ENCODE assay signal across 14 cellular contexts in the genomic region with DNA sequence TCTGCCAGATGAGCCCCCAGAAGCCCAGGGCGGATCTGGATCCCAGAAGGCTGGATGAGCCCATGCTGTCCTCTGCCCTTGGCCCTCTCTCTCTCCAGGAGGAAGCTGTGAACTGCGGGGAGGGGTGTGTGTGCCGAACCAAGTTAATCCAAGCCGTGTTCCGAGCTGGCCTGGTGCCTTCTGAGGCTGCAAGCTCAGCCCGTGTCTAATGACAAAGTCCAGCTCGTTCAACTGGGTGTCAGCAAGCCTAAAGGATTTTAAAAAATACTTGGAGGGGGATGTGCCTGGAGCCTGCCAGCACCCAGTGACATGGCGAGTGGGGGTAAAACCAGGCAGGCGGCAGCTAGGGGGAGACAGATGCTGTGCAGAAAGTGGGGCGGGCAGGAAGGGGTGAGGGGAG. TPM values are rescaled to one million over a fixed set of nuclear protein-coding genes. Genes with fewer than 3 reads are reported as not detected.
DNase-seq lines count a peak whose midpoint lies in the region; ATAC-seq, FAIRE-seq and TF ChIP-seq lines count a peak whose summit lies in the region.
"Had no signal": no experiment of that assay in that cellular context is flagged by ENCODE, and none has a peak within 500 bp of the region (broad histone marks: within the 10 kb centered on the region; RNA-seq: fewer than 3 reads in every experiment).

No MANE protein-coding gene starts in this region.

- POLR2A ChIA-PET in HepG2 (lab: Yijun Ruan, JAX), result interaction anchor here (0.9 to 6.6 kb wide), 5 partner anchors 8 to 26 kb away, joined by 3 to 86 read pairs (median 4); partner anchors contain the start of gene STC2

- TF ChIP-seq POLR2A in HepG2 (IDR thresholded peaks at IDR 0.05; ENCODE audit: insufficient read depth in 1 of 2, low read depth in 2 of 2, low read length in 2 of 2), result no peak

- no peak for TF ChIP-seq RAD21 in HepG2 (CRISPR knock-in tag; IDR thresholded peaks at IDR 0.05)

- peak; percentile 16 for DNase-seq in GM03348 (ENCODE audit: low spot score)
- DNase-seq in choroid plexus epithelial cell (ENCODE audit: low read depth), result no peak
- DNase-seq in HepG2 (ENCODE audit: low spot score), result no peak
- no peak for DNase-seq in GM19240 (ENCODE audit: insufficient read length, low spot score)
- DNase-seq in activated CD4-positive, CD25-positive, alpha-beta regulatory T cell (lab: John Stamatoyannopoulos, UW), result no peak
- DNase-seq: amniotic stem cell, naive B cell, NCI-H1092 treated with DMSO at 0.1 percent for 48 hours, SHP77 treated with DMSO at 0.1 percent for 48 hours had no signal

- ATAC-seq in HepG2 (no peak), HG03521 (IDR thresholded peaks at IDR 0.05; ENCODE audit: unreplicated experiment) (no peak), HG03571 (IDR thresholded peaks at IDR 0.05; ENCODE audit: unreplicated experiment) (no peak)

- H3K79me2 ChIP-seq in HepG2 (ENCODE audit: insufficient read depth, low read length), result peaks cover 25% of the 10 kb centered on the region

- H3K9me3 ChIP-seq in HepG2 (ENCODE audit: low read length), result no peaks in the 10 kb centered on the region
- H3K9me3 ChIP-seq in skeletal muscle satellite cell (replicated peaks; ENCODE audit: low read length), result no peaks in the 10 kb centered on the region

- FAIRE-seq in HepG2 (lab: Jason Lieb, UNC), result no peak

- H3K27me3 ChIP-seq in HepG2 (ENCODE audit: control insufficient read depth in 1 of 2, insufficient read depth in 2 of 2, low read length in 2 of 2) (no peaks in the 10 kb centered on the region), skeletal muscle satellite cell (ENCODE audit: control insufficient read depth, insufficient read depth, low read length) (no peaks in the 10 kb centered on the region)

- peaks cover 40% of the 10 kb centered on the region for H4K20me1 ChIP-seq in HepG2 (ENCODE audit: insufficient read depth, low read length)

- 74% methylated on average over 8 of the region's 10 CpGs for WGBS in HepG2 (ENCODE audit: low lambda C conversion rate)

- CTCF ChIA-PET in HepG2 (lab: Yijun Ruan, JAX; ENCODE audit: low intra/inter-chr PET ratio, low total read pairs), result no interaction called here

- no peak overlapping the region for H3K27ac ChIP-seq in HepG2 (ENCODE audit: extremely low read length, insufficient read depth, low read length)

- H3K4me2 ChIP-seq in HepG2 (ENCODE audit: low read depth, low read length), result no peak overlapping the region
- peak overlapping the region; percentile 95 for H3K4me2 ChIP-seq in skeletal muscle satellite cell (ENCODE audit: low read length)

- intact Hi-C loops in HepG2 (cut with micrococcal nuclease; ENCODE audit: unreplicated experiment), result no loop called here

- peaks cover 73% of the 10 kb centered on the region for H3K4me1 ChIP-seq in HepG2 (ENCODE audit: insufficient read depth, low read length)
- H3K4me1 ChIP-seq in skeletal muscle satellite cell (ENCODE audit: control insufficient read depth, insufficient read depth, low read length), result peaks cover 96% of the 10 kb centered on the region

- TF ChIP-seq CTCF in choroid plexus epithelial cell (conservative IDR thresholded peaks at IDR 0.05; ENCODE audit: low read depth, low read length) (peak; percentile 17), HepG2 (CRISPR knock-in tag; IDR thresholded peaks at IDR 0.05) (no peak)

- H3K36me3 ChIP-seq in HepG2 (replicated peaks in 1 of 2; ENCODE audit: control insufficient read depth in 1 of 2, insufficient read depth in 2 of 2, low read length in 2 of 2) (peaks cover 57 to 89% of the 10 kb centered on the region in 2 experiments), skeletal muscle satellite cell (ENCODE audit: insufficient read depth, low read length) (peaks cover 95% of the 10 kb centered on the region)

- H3K9ac ChIP-seq in HepG2 (ENCODE audit: insufficient read depth, low read depth, low read length) (no peak overlapping the region), skeletal muscle satellite cell (ENCODE audit: low read depth, low read length) (peak overlapping the region; percentile 40)

- no peak overlapping the region for H2AFZ ChIP-seq in HepG2 (ENCODE audit: low read length)

- BruUV-seq in HepG2 (replicated peaks; lab: Mats Ljungman, UMichigan), result no TSS peak

- H3K4me3 ChIP-seq in choroid plexus epithelial cell (ENCODE audit: low read depth, low read length) (no peak overlapping the region), HepG2 (replicated peaks in 1 of 3; ENCODE audit: insufficient read depth in 1 of 3, low read depth in 2 of 3, low read length in 3 of 3) (no peak overlapping the region), skeletal muscle satellite cell (ENCODE audit: low read length) (no peak overlapping the region)

- in situ Hi-C loops in HepG2 (cut with HindIII; ENCODE audit: extremely low pct_ligation_motif_present, low pct_unique_long_range_greater_than_20kb), result no loop called here

- TF ChIP-seq EP300 in HepG2 (IDR thresholded peaks at IDR 0.05; ENCODE audit: low read depth in 2 of 2, low read length in 2 of 2) (no peak), HepG2 (CRISPR knock-in tag; IDR thresholded peaks at IDR 0.05; ENCODE audit: borderline replicate concordance) (no peak)

TF ChIP-seq in HepG2, 621 proteins besides CTCF, POLR2A, EP300 and RAD21 (continues in another document):
- no peak for TF ChIP-seq NCOA5 (CRISPR knock-in tag; IDR thresholded peaks at IDR 0.05)
- TF ChIP-seq HOMEZ (CRISPR knock-in tag; IDR thresholded peaks at IDR 0.05; ENCODE audit: low read depth), result no peak
- peak; percentile 44 for TF ChIP-seq RBFOX2 (IDR thresholded peaks at IDR 0.05; ENCODE audit: low read depth, low read length)
- TF ChIP-seq ZSCAN25 (CRISPR knock-in tag; IDR thresholded peaks at IDR 0.05), result peak; percentile 72; the same call in 1 of the 2 replicates
- TF ChIP-seq, protein P1, sequence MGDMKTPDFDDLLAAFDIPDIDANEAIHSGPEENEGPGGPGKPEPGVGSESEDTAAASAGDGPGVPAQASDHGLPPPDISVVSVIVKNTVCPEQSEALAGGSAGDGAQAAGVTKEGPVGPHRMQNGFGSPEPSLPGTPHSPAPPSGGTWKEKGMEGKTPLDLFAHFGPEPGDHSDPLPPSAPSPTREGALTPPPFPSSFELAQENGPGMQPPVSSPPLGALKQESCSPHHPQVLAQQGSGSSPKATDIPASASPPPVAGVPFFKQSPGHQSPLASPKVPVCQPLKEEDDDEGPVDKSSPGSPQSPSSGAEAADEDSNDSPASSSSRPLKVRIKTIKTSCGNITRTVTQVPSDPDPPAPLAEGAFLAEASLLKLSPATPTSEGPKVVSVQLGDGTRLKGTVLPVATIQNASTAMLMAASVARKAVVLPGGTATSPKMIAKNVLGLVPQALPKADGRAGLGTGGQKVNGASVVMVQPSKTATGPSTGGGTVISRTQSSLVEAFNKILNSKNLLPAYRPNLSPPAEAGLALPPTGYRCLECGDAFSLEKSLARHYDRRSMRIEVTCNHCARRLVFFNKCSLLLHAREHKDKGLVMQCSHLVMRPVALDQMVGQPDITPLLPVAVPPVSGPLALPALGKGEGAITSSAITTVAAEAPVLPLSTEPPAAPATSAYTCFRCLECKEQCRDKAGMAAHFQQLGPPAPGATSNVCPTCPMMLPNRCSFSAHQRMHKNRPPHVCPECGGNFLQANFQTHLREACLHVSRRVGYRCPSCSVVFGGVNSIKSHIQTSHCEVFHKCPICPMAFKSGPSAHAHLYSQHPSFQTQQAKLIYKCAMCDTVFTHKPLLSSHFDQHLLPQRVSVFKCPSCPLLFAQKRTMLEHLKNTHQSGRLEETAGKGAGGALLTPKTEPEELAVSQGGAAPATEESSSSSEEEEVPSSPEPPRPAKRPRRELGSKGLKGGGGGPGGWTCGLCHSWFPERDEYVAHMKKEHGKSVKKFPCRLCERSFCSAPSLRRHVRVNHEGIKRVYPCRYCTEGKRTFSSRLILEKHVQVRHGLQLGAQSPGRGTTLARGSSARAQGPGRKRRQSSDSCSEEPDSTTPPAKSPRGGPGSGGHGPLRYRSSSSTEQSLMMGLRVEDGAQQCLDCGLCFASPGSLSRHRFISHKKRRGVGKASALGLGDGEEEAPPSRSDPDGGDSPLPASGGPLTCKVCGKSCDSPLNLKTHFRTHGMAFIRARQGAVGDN (CRISPR knock-in tag; IDR thresholded peaks at IDR 0.05), result peak; percentile 24; the same call in 1 of the 2 replicates

RNA-seq across cellular contexts. Expression of gene STC2, which starts 8.0 kb away (rescaled TPM):
- 10.7 and 27.1 TPM in 2 replicates for total RNA-seq in HepG2 (2016; rRNA removed; fragmentation: Illumina TruSeq; extraction: Trizol)
- 2.6 and 3.3 TPM in 2 replicates for total RNA-seq in HepG2 (2016; cell fraction: cytosol; rRNA removed; fragmentation: Illumina TruSeq; extraction: Trizol; ENCODE audit: low read depth)
- 7.9 and 28.0 TPM in 2 replicates for total RNA-seq in HepG2 (2016; cell fraction: insoluble cytoplasmic fraction; rRNA removed; fragmentation: Illumina TruSeq; extraction: Trizol)
- 6.2 and 6.4 TPM in 2 replicates for total RNA-seq in HepG2 (2016; cell fraction: membrane; rRNA removed; fragmentation: Illumina TruSeq; extraction: Trizol)
- total RNA-seq in HepG2 (2016; cell fraction: nucleus; rRNA removed; fragmentation: Illumina TruSeq; extraction: Trizol), result 33.8 and 37.3 TPM in 2 replicates
- polyA plus RNA-seq in HepG2 (2011; rRNA removed), result 69.2 and 94.0 TPM in 2 replicates
- 102 and 149 TPM in 2 replicates for polyA plus RNA-seq in HepG2 (2011; cell fraction: cytosol; rRNA removed)
- polyA plus RNA-seq in HepG2 (2011; cell fraction: nucleus; rRNA removed), result 198 and 199 TPM in 2 replicates
- polyA plus RNA-seq in HepG2 (2012), result 94.1 and 190 TPM in 2 replicates
- 2.2 TPM in 2 replicates for polyA plus RNA-seq in HepG2 (2016; cell fraction: cytosol; fragmentation: Illumina TruSeq; extraction: Trizol; ENCODE audit: low read depth)
- 8.5 and 9.7 TPM in 2 replicates for polyA plus RNA-seq in HepG2 (2016; cell fraction: insoluble cytoplasmic fraction; fragmentation: Illumina TruSeq; extraction: Trizol; ENCODE audit: low read depth)
- polyA plus RNA-seq in HepG2 (2016; cell fraction: membrane; fragmentation: Illumina TruSeq; extraction: Trizol; ENCODE audit: low read depth), result 3.9 and 4.3 TPM in 2 replicates
- 51.5 and 52.5 TPM in 2 replicates for polyA plus RNA-seq in HepG2 (2016; cell fraction: nucleus; fragmentation: Illumina TruSeq; extraction: Trizol; ENCODE audit: insufficient read depth, low read depth)
- 19.1 and 61.4 TPM in 2 replicates for polyA minus RNA-seq in HepG2 (2011; rRNA and poly(A)+ RNA removed; ENCODE audit: low replicate concordance)
- polyA minus RNA-seq in HepG2 (2011; cell fraction: cytosol; rRNA and poly(A)+ RNA removed), result 90.7 and 104 TPM in 2 replicates
- polyA minus RNA-seq in HepG2 (2011; cell fraction: nucleus; rRNA and poly(A)+ RNA removed), result 135 and 186 TPM in 2 replicates
- 104 and 125 TPM in 2 replicates for total RNA-seq in skeletal muscle satellite cell (2012; rRNA removed)
- total RNA-seq: HT-29 had no signal
- polyA plus RNA-seq: CD14-positive monocyte had no signal
